Comparison of ENCODE assay signal across 8 cellular contexts in the genomic region with DNA sequence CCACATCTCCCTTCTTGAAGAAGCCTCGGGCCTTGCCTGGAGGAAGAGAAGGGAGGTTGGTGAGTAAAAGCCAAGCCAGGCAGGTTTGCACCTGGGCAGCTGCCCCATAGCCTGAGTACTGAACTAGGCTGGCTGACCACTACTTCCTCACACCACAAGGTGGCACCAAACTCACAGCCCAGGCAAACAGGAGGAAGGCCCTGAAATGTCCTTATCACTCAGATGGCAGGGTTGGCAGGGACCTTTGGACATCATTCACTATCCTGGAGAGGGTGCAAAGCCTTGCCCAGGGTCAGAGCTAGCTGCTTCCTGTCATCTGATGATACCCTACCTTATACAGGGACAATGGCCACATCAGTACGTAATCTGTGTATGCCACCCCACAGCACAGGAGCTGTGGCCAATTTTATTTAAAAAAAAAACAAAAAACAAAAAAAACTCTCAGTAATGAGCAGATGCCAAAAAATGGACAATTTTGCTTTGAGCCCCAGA. TPM values are rescaled to one million over a fixed set of nuclear protein-coding genes. Genes with fewer than 3 reads are reported as not detected.
DNase-seq lines count a peak whose midpoint lies in the region; ATAC-seq and TF ChIP-seq lines count a peak whose summit lies in the region.
"Had no signal": no experiment of that assay in that cellular context is flagged by ENCODE, and none has a peak within 500 bp of the region (broad histone marks: within the 10 kb centered on the region; RNA-seq: fewer than 3 reads in every experiment).

No MANE protein-coding gene starts in this region.

- WGBS in gastroesophageal sphincter (ENCODE audit: low coverage in 1 of 2), 2 donors = 57% methylated on average over 1 of the region's 2 CpGs; no CpG with 5 or more reads in 1 of the 2 donors
- 53 to 63% (median 62%) methylated on average over 2 of the region's 2 CpGs for WGBS in ovary, 3 donors

- H3K36me3 ChIP-seq in gastroesophageal sphincter = peaks cover 0 to 64% of the 10 kb centered on the region in 2 donors
- no peaks in the 10 kb centered on the region for H3K36me3 ChIP-seq in ovary

- ATAC-seq in gastroesophageal sphincter = peak; percentile 67

- H3K4me1 ChIP-seq in gastroesophageal sphincter = peaks cover 0 to 65% (median 2%) of the 10 kb centered on the region in 3 donors
- H3K4me1 ChIP-seq in ovary (ENCODE audit: insufficient read depth) = peaks cover 4% of the 10 kb centered on the region

- peak overlapping the region in 2 of 4 donors; percentile 13 to 50 for H3K27ac ChIP-seq in gastroesophageal sphincter
- H3K27ac ChIP-seq in ovary = no peak overlapping the region

- peaks cover 18% of the 10 kb centered on the region for H3K27me3 ChIP-seq in gastroesophageal sphincter
- no peaks in the 10 kb centered on the region for H3K27me3 ChIP-seq in ovary

- intact Hi-C loops in ovary (cut with DNase I) = no loop called here

- TF ChIP-seq POLR2A in gastroesophageal sphincter (IDR thresholded peaks at IDR 0.05) (no peak), ovary (IDR thresholded peaks at IDR 0.05) (no peak)

- TF ChIP-seq CTCF in GM13976 (IDR thresholded peaks at IDR 0.05; ENCODE audit: borderline replicate concordance, control extremely low read depth, extremely low read depth, insufficient read depth, missing control alignments) (peak; percentile 83), gastroesophageal sphincter (IDR thresholded peaks at IDR 0.05) (peak in 3 of 4 experiments; percentile 89 to 93 (median 91)), ovary (IDR thresholded peaks at IDR 0.05) (peak; percentile 67 to 78 (median 75)), type B pancreatic cell (conservative IDR thresholded peaks at IDR 0.05) (peak; percentile 91)

- peaks cover 18% of the 10 kb centered on the region for H3K36me3 Mint-ChIP-seq in type B pancreatic cell

- H3K4me1 Mint-ChIP-seq in type B pancreatic cell (ENCODE audit: unreplicated experiment) = peaks cover 4% of the 10 kb centered on the region

- TF ChIP-seq EP300 in gastroesophageal sphincter (IDR thresholded peaks at IDR 0.05) (no peak), ovary (IDR thresholded peaks at IDR 0.05) (no peak)

- H3K9me3 Mint-ChIP-seq in type B pancreatic cell = no peaks in the 10 kb centered on the region

- peak; percentile 82 for DNase-seq in GM13976 (ENCODE audit: low spot score)
- DNase-seq in Kasumi-1 (lab: John Stamatoyannopoulos, UW) = peak; percentile 68 to 76
- DNase-seq in SK-MEL-5 (ENCODE audit: low read depth, low spot score) = peak; percentile 84
- peak; percentile 16 to 57 (median 32) for DNase-seq in activated naive CD4-positive, alpha-beta T cell (lab: John Stamatoyannopoulos, UW)
- peak; percentile 60 to 77 (median 74) for DNase-seq in ovary
- DNase-seq in type B pancreatic cell (ENCODE audit: extremely low spot score, unreplicated experiment) = no peak

- H3K4me3 Mint-ChIP-seq in type B pancreatic cell = peak overlapping the region; percentile 45

- H3K9me3 ChIP-seq in gastroesophageal sphincter (no peaks in the 10 kb centered on the region), ovary (no peaks in the 10 kb centered on the region)

- H3K27ac Mint-ChIP-seq in type B pancreatic cell = peak overlapping the region; percentile 46

- peaks cover 30% of the 10 kb centered on the region for H3K27me3 Mint-ChIP-seq in type B pancreatic cell

- H3K4me3 ChIP-seq in gastroesophageal sphincter (no peak overlapping the region), ovary (no peak overlapping the region)

- in situ Hi-C loops in GM13976 (cut with MboI; ENCODE audit: low sequenced_read_pairs, unreplicated experiment) = no loop called here
- in situ Hi-C loops in SK-MEL-5 (cut with HindIII; ENCODE audit: low pct_unique_long_range_greater_than_20kb, low sequenced_read_pairs) = no loop called here

RNA-seq across cellular contexts. Expression of a gene that starts 2.2 kb away (rescaled TPM):
- total RNA-seq in SK-MEL-5 (2014; rRNA removed; shearing (Covaris generic)) = not detected in 2 replicates
- not detected in 2 replicates for polyA plus RNA-seq in SK-MEL-5 (2015; cell fraction: cytosol; rRNA removed)
- polyA plus RNA-seq in SK-MEL-5 (2015; cell fraction: nucleus; rRNA removed) = not detected in 2 replicates
- total RNA-seq in gastroesophageal sphincter (under 1 TPM in 2 of 4 donors, not detected in 2; 0.39 to 0.64 TPM), ovary (1 to 10 TPM in 5 of 7 donors, under 1 TPM in 2; 0.18 to 8.5 (median 1.6) TPM), type B pancreatic cell (ENCODE audit: low replicate concordance) (6.0 and 15.5 TPM in 2 replicates)
- under 1 TPM; 0.08 to 0.45 TPM for polyA plus RNA-seq in ovary
- total RNA-seq: mononuclear cell had no signal

RNA-seq across cellular contexts. Expression of a gene that starts 31.2 kb away (rescaled TPM):
- total RNA-seq in SK-MEL-5 (2014; rRNA removed; shearing (Covaris generic)) = 1,252 and 1,322 TPM in 2 replicates
- polyA plus RNA-seq in SK-MEL-5 (2015; cell fraction: cytosol; rRNA removed) = 1,084 and 1,242 TPM in 2 replicates
- polyA plus RNA-seq in SK-MEL-5 (2015; cell fraction: nucleus; rRNA removed) = 800 and 830 TPM in 2 replicates
- total RNA-seq in gastroesophageal sphincter (100 to 1,000 TPM; 343 to 646 (median 543) TPM), ovary (100 to 1,000 TPM; 128 to 385 (median 291) TPM), type B pancreatic cell (ENCODE audit: low replicate concordance) (597 and 663 TPM in 2 replicates)
- 100 to 1,000 TPM; 135 to 692 TPM for polyA plus RNA-seq in ovary
